Comparison of ENCODE assay signal across 8 cellular contexts in the genomic region with DNA sequence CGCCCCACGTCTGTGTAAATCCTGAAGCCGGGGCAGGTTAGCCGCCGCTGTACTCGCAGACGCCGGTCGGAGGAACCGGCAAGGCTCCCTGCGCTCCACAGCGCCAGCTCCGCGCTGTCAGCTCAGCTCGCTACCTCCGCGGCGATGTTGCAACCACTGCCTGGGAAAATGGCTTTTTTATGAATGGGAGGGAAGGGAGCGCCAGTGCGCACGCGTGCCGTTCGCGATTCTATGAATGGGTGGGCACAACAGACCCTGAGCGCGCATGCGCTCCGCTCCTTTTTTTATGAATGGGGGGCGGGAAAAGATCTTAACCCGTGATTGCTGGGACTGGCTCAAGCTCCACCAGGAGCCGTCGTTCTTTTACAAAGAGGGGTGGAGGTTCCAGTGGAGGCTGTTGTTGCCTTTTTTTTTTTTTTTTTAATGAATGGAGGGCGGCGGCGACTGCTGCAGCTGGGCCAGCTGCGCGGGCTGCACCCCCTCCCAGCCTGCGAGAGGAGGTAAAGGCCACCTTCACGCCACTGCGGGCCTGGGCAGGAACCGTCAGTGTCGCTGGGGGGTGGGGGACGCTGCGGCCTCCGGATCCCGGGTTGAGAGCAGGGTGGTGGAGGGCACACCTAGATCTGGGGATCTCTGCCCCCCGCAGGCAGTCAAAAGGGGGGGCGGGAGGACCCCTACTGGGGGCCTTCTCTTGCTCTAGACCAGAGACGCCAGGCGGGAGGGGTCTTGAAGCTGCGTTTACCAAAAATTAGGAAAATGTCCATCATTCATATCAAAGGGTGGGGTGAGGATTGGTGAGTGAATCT. TPM values are rescaled to one million over a fixed set of nuclear protein-coding genes. Genes with fewer than 3 reads are reported as not detected.
DNase-seq lines count a peak whose midpoint lies in the region; ATAC-seq and TF ChIP-seq lines count a peak whose summit lies in the region.

A gene with protein sequence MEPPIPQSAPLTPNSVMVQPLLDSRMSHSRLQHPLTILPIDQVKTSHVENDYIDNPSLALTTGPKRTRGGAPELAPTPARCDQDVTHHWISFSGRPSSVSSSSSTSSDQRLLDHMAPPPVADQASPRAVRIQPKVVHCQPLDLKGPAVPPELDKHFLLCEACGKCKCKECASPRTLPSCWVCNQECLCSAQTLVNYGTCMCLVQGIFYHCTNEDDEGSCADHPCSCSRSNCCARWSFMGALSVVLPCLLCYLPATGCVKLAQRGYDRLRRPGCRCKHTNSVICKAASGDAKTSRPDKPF (minus strand): TSS at position 151 of the 806 bp plus-strand sequence. CDS start 9,913 bp downstream, outside the sequence.

- H3K4me3 ChIP-seq in endodermal cell (ENCODE audit: low read length): peak within 1 kb of the TSS; percentile 96
- peak within 1 kb of the TSS; percentile 87 to 97 for H3K4me3 ChIP-seq in mesenchymal stem cell (ENCODE audit: insufficient read depth in 1 of 2, low read depth in 1 of 2, low read length in 2 of 2)

- H3K4me1 Mint-ChIP-seq in activated CD8-positive, alpha-beta memory T cell treated with anti-CD3 and anti-CD28 coated beads, Interleukin-2, amount 10 ng/mL, durations not matched to agents 7 days and 5 days: peaks cover 10% of the 10 kb centered on the region
- H3K4me1 Mint-ChIP-seq in endodermal cell: peaks cover 40% of the 10 kb centered on the region

- peak; percentile 17 for DNase-seq in CMK (ENCODE audit: low read depth)
- peak; percentile 97 for DNase-seq in HS-5 (ENCODE audit: low read depth)
- DNase-seq in NOMO-1 (lab: John Stamatoyannopoulos, UW; ENCODE audit: unreplicated experiment in 2 of 2): peak; percentile 89
- peak; percentile 91 for DNase-seq in activated CD8-positive, alpha-beta memory T cell treated with anti-CD3 and anti-CD28 coated beads, Interleukin-2, amount 10 ng/mL, durations not matched to agents 7 days and 5 days
- DNase-seq in endodermal cell: peak; percentile 99
- peak; percentile 99 for DNase-seq in mesenchymal stem cell
- peak; percentile 59 for DNase-seq in stimulated activated CD8-positive, alpha-beta memory T cell treated with anti-CD3 and anti-CD28 coated beads, Interleukin-12 subunit alpha, Interleukin-12 subunit beta, amount 100 ng/mL, for 24 hours (ENCODE audit: extremely low read depth)

- H3K9me3 ChIP-seq in endodermal cell (ENCODE audit: control insufficient read depth, low read length): no peaks in the 10 kb centered on the region
- H3K9me3 ChIP-seq in mesenchymal stem cell (ENCODE audit: control insufficient read depth, low read length): no peaks in the 10 kb centered on the region

- H2AFZ ChIP-seq in mesenchymal stem cell (ENCODE audit: low read depth, low read length): no peak within 1 kb of the TSS

- peak within 1 kb of the TSS; percentile 83 to 87 for H3K23ac ChIP-seq in mesenchymal stem cell (ENCODE audit: low read length in 2 of 2)

- H3K79me1 ChIP-seq in mesenchymal stem cell (replicated peaks; ENCODE audit: low read length, poor library complexity, severe bottlenecking): peaks cover 9% of the 10 kb centered on the region

- H3K18ac ChIP-seq in mesenchymal stem cell (ENCODE audit: low read depth in 1 of 2, low read length in 2 of 2): peak within 1 kb of the TSS; percentile 99 to 100

- H3K9me3 Mint-ChIP-seq in activated CD8-positive, alpha-beta memory T cell treated with anti-CD3 and anti-CD28 coated beads, Interleukin-2, amount 10 ng/mL, durations not matched to agents 7 days and 5 days (ENCODE audit: low read depth): no peaks in the 10 kb centered on the region
- H3K9me3 Mint-ChIP-seq in endodermal cell: peaks cover 2% of the 10 kb centered on the region

- WGBS in endodermal cell (ENCODE audit: insufficient coverage in 1 of 2, insufficient read length in 1 of 2), 2 experiments: 0 to 1% methylated on average over 25 to 52 of the region's 52 CpGs
- WGBS in mesenchymal stem cell: under 1% methylated on average over 49 of the region's 52 CpGs

- no peak within 1 kb of the TSS for H2AK5ac ChIP-seq in mesenchymal stem cell (ENCODE audit: low read length, severe bottlenecking)

- no peaks in the 10 kb centered on the region for H3K36me3 Mint-ChIP-seq in activated CD8-positive, alpha-beta memory T cell treated with anti-CD3 and anti-CD28 coated beads, Interleukin-2, amount 10 ng/mL, durations not matched to agents 7 days and 5 days
- peaks cover 40% of the 10 kb centered on the region for H3K36me3 Mint-ChIP-seq in endodermal cell (ENCODE audit: low read depth)

- TF ChIP-seq CTCF in endodermal cell (conservative IDR thresholded peaks at IDR 0.05): no peak

- H2BK5ac ChIP-seq in mesenchymal stem cell (ENCODE audit: low read depth, low read length, poor library complexity, severe bottlenecking): peak within 1 kb of the TSS; percentile 95

- peak; percentile 71 for ATAC-seq in GM19468 (IDR thresholded peaks at IDR 0.05; ENCODE audit: extremely low read depth, unreplicated experiment)
- ATAC-seq in activated CD8-positive, alpha-beta memory T cell treated with anti-CD3 and anti-CD28 coated beads, Interleukin-2, amount 10 ng/mL, durations not matched to agents 7 days and 5 days: peak; percentile 87

- H3K27me3 Mint-ChIP-seq in activated CD8-positive, alpha-beta memory T cell treated with anti-CD3 and anti-CD28 coated beads, Interleukin-2, amount 10 ng/mL, durations not matched to agents 7 days and 5 days: peaks cover 73% of the 10 kb centered on the region
- no peaks in the 10 kb centered on the region for H3K27me3 Mint-ChIP-seq in endodermal cell (ENCODE audit: insufficient read depth)

- peak within 1 kb of the TSS; percentile 85 for H3K4me2 ChIP-seq in mesenchymal stem cell (ENCODE audit: low read length, poor library complexity, severe bottlenecking)

- H3K27ac Mint-ChIP-seq in activated CD8-positive, alpha-beta memory T cell treated with anti-CD3 and anti-CD28 coated beads, Interleukin-2, amount 10 ng/mL, durations not matched to agents 7 days and 5 days: peak within 1 kb of the TSS; percentile 40
- H3K27ac Mint-ChIP-seq in endodermal cell: peak within 1 kb of the TSS; percentile 95

- H4K91ac ChIP-seq in mesenchymal stem cell (ENCODE audit: low read length): peak within 1 kb of the TSS; percentile 100

- H3K27ac ChIP-seq in endodermal cell (ENCODE audit: low read depth, low read length): peak within 1 kb of the TSS; percentile 92
- H3K27ac ChIP-seq in mesenchymal stem cell (ENCODE audit: low read length, poor library complexity, severe bottlenecking): peak within 1 kb of the TSS; percentile 99

- peak within 1 kb of the TSS; percentile 69 to 87 for H2BK12ac ChIP-seq in mesenchymal stem cell (ENCODE audit: low read length in 2 of 2)

- CTCF ChIA-PET in activated CD8-positive, alpha-beta memory T cell treated with anti-CD3 and anti-CD28 coated beads, Interleukin-2, amount 10 ng/mL, durations not matched to agents 7 days and 5 days (lab: Charles Lee): interaction anchor here (0.9 to 1.2 kb wide), 3 partner anchors 9 to 108 kb away, joined by 3 to 4 read pairs (median 4); no protein-coding TSS in a partner anchor

- H2BK15ac ChIP-seq in mesenchymal stem cell (ENCODE audit: low read depth, poor library complexity, severe bottlenecking): peak within 1 kb of the TSS; percentile 96

- peak within 1 kb of the TSS; percentile 98 for H4K8ac ChIP-seq in mesenchymal stem cell (ENCODE audit: low read length)

- H3K9ac ChIP-seq in endodermal cell (ENCODE audit: extremely low read depth, low read length, poor library complexity, severe bottlenecking): peak within 1 kb of the TSS; percentile 90
- H3K9ac ChIP-seq in mesenchymal stem cell (ENCODE audit: low read length): peak within 1 kb of the TSS; percentile 97

- peak within 1 kb of the TSS; percentile 92 to 99 for H3K14ac ChIP-seq in mesenchymal stem cell (ENCODE audit: low read length in 2 of 2)

- peak within 1 kb of the TSS; percentile 70 for H3K4me3 Mint-ChIP-seq in activated CD8-positive, alpha-beta memory T cell treated with anti-CD3 and anti-CD28 coated beads, Interleukin-2, amount 10 ng/mL, durations not matched to agents 7 days and 5 days
- peak within 1 kb of the TSS; percentile 98 for H3K4me3 Mint-ChIP-seq in endodermal cell

- H3K4me1 ChIP-seq in endodermal cell (ENCODE audit: control insufficient read depth, insufficient read depth, low read length) (no peaks in the 10 kb centered on the region), mesenchymal stem cell (ENCODE audit: control insufficient read depth, insufficient read depth, low read depth, low read length) (peaks cover 24% of the 10 kb centered on the region)

- H3K27me3 ChIP-seq in endodermal cell (ENCODE audit: control insufficient read depth, insufficient read depth, low read length, poor library complexity, severe bottlenecking) (no peaks in the 10 kb centered on the region), mesenchymal stem cell (ENCODE audit: control insufficient read depth in 1 of 2, insufficient read depth in 1 of 2, low read length in 2 of 2) (no peaks in the 10 kb centered on the region)

- peak within 1 kb of the TSS; percentile 94 to 100 for H3K4ac ChIP-seq in mesenchymal stem cell (ENCODE audit: low read depth in 1 of 2, low read length in 2 of 2)

- H3K36me3 ChIP-seq in endodermal cell (ENCODE audit: control insufficient read depth, insufficient read depth, low read length) (peaks cover 28% of the 10 kb centered on the region), mesenchymal stem cell (ENCODE audit: control insufficient read depth in 1 of 2, insufficient read depth in 2 of 2, low read depth in 1 of 2, low read length in 2 of 2) (no peaks in the 10 kb centered on the region)

- H2BK120ac ChIP-seq in mesenchymal stem cell (ENCODE audit: low read depth, low read length): peak within 1 kb of the TSS; percentile 98

RNA-seq across cellular contexts. Expression of the gene that starts here (rescaled TPM):
- under 1 TPM; 0.09 to 0.14 TPM for total RNA-seq in activated CD8-positive, alpha-beta memory T cell treated with anti-CD3 and anti-CD28 coated beads, Interleukin-2, amount 10 ng/mL, durations not matched to agents 7 days and 5 days
- 100 to 1,000 TPM in 1 of 2 donors, 10 to 100 TPM in 1; 70.2 to 164 TPM for total RNA-seq in endodermal cell
- 27.0 TPM for polyA plus RNA-seq in endodermal cell (2013, experiment 1 of 2)
- polyA plus RNA-seq in endodermal cell (2013, experiment 2 of 2): 29.6 TPM
- 98.3 TPM for polyA plus RNA-seq in mesenchymal stem cell (2013, experiment 1 of 2)
- 95.2 TPM for polyA plus RNA-seq in mesenchymal stem cell (2013, experiment 2 of 2)

Comparison
In these comparisons a context has a peak if more than half of its experiments do, and no peak if none do; other contexts are left out.
1. Peak in every context shown above with its lines: DNase-seq, ATAC-seq, H3K4me3 ChIP-seq and H3K27ac ChIP-seq.
2. RNA of the gene that starts here (total RNA-seq): 70.2 to 164 TPM in endodermal cell; 0.09 to 0.14 TPM in activated CD8-positive, alpha-beta memory T cell treated with anti-CD3 and anti-CD28 coated beads, Interleukin-2, amount 10 ng/mL, durations not matched to agents 7 days and 5 days; every median in the first group is over 10 times any median in the second.
3. Peak in DNase-seq and ATAC-seq in activated CD8-positive, alpha-beta memory T cell treated with anti-CD3 and anti-CD28 coated beads, Interleukin-2, amount 10 ng/mL, durations not matched to agents 7 days and 5 days; RNA of the gene not detected or under 1 TPM.
4. DNase-seq: peak in every context shown above with its lines; median percentile 99 in endodermal cell; 99 in mesenchymal stem cell; 97 in HS-5; 91 in activated CD8-positive, alpha-beta memory T cell treated with anti-CD3 and anti-CD28 coated beads, Interleukin-2, amount 10 ng/mL, durations not matched to agents 7 days and 5 days; 89 in NOMO-1; 59 in stimulated activated CD8-positive, alpha-beta memory T cell treated with anti-CD3 and anti-CD28 coated beads, Interleukin-12 subunit alpha, Interleukin-12 subunit beta, amount 100 ng/mL, for 24 hours; 17 in CMK.